1 cellular context compared by ENCODE assay signal in genomic region chr12:13173012-13173441, GRCh38.
TF ChIP-seq lines count a peak whose summit lies in the region.

No MANE protein-coding gene starts in this region.

TF ChIP-seq in SK-N-SH, 30 proteins besides CTCF, POLR2A, EP300 and RAD21 (continued from another document):
- no peak for TF ChIP-seq IRF3 (IDR thresholded peaks at IDR 0.05; ENCODE audit: low read depth, low read length)
- no peak for TF ChIP-seq TEAD4 (IDR thresholded peaks at IDR 0.05; ENCODE audit: borderline replicate concordance, insufficient read depth)
- no peak for TF ChIP-seq FOXJ3 (CRISPR knock-in tag; IDR thresholded peaks at IDR 0.05)
- TF ChIP-seq USF2 (IDR thresholded peaks at IDR 0.05; ENCODE audit: borderline replicate concordance, low read depth, low read length) = no peak
- no peak for TF ChIP-seq RXRA (IDR thresholded peaks at IDR 0.05; ENCODE audit: borderline replicate concordance, low read depth)
- TF ChIP-seq FOXM1 (IDR thresholded peaks at IDR 0.05; ENCODE audit: low read depth) = no peak
- no peak for TF ChIP-seq MAX (IDR thresholded peaks at IDR 0.05; ENCODE audit: low read depth)
- no peak for TF ChIP-seq TAF1 (IDR thresholded peaks at IDR 0.05; ENCODE audit: borderline replicate concordance, low read depth, low read length)
- TF ChIP-seq MEF2A (IDR thresholded peaks at IDR 0.05; ENCODE audit: borderline replicate concordance, low read depth) = no peak
- TF ChIP-seq ELF1 (IDR thresholded peaks at IDR 0.05) = no peak
TF ChIP-seq in SK-N-SH: peak in this region for 0.
